In genomic region chr4:47791978-47792377, GRCh38 we compare ENCODE assay signal across 25 cellular contexts. TPM values are rescaled to one million over a fixed set of nuclear protein-coding genes. Genes with fewer than 3 reads are reported as not detected.
DNase-seq lines count a peak whose midpoint lies in the region; ATAC-seq lines count a peak whose summit lies in the region.
"Had no signal": no experiment of that assay in that cellular context is flagged by ENCODE, and none has a peak within 500 bp of the region (broad histone marks: within the 10 kb centered on the region; RNA-seq: fewer than 3 reads in every experiment).

No MANE protein-coding gene starts in this region.

- DNase-seq in activated naive CD4-positive, alpha-beta T cell treated with anti-CD3 and anti-CD28 coated beads, Interleukin-2, amount 50 U/mL, for 72 hours (ENCODE audit: low spot score in 2 of 2), result no peak
- peak; percentile 55 for DNase-seq in NOMO-1 treated with DMSO at 0.1 percent for 48 hours (lab: John Stamatoyannopoulos, UW; ENCODE audit: unreplicated experiment)
- peak; percentile 2 for DNase-seq in RPMI8226
- DNase-seq in LoVo (ENCODE audit: low spot score), result no peak
- no peak for DNase-seq in activated T-cell treated with anti-CD3 and anti-CD28 coated beads, Interleukin-2, amount 50 U/mL, for 4 hours
- DNase-seq in NCI-H2107 treated with DMSO at 0.1 percent for 48 hours (lab: John Stamatoyannopoulos, UW; ENCODE audit: unreplicated experiment), result no peak
- DNase-seq: DMS153, DND-41, H7, NCI-H1048, NCI-H1417 treated with DMSO at 0.1 percent for 48 hours, NCI-H1694 treated with DMSO at 0.1 percent for 48 hours, NCI-H2081, NCI-H2171, NCI-H226, NCI-H524, NCI-H748 treated with DMSO at 0.1 percent for 48 hours, PC-3, SHP77, T-helper 17 cell had no signal

- no peak for ATAC-seq in activated naive CD4-positive, alpha-beta T cell treated with anti-CD3 and anti-CD28 coated beads, Interleukin-2, amount 50 U/mL, for 72 hours
- ATAC-seq in GM18520 (IDR thresholded peaks at IDR 0.05; ENCODE audit: unreplicated experiment), result no peak
- no peak for ATAC-seq in activated T-cell treated with anti-CD3 and anti-CD28 coated beads, Interleukin-2, amount 50 U/mL, for 4 hours
- ATAC-seq: PC-3, T-helper 17 cell had no signal

- H3K27ac Mint-ChIP-seq in activated naive CD4-positive, alpha-beta T cell treated with anti-CD3 and anti-CD28 coated beads, Interleukin-2, amount 50 U/mL, for 24 hours, result peak overlapping the region; percentile 20
- H3K27ac Mint-ChIP-seq in activated naive CD4-positive, alpha-beta T cell treated with anti-CD3 and anti-CD28 coated beads, Interleukin-2, amount 50 U/mL, for 72 hours, result no peak overlapping the region
- H3K27ac Mint-ChIP-seq: IgD-negative memory B cell, T-helper 17 cell had no signal

- no peaks in the 10 kb centered on the region for H3K4me1 Mint-ChIP-seq in activated naive CD4-positive, alpha-beta T cell treated with anti-CD3 and anti-CD28 coated beads, Interleukin-2, amount 50 U/mL, for 24 hours
- H3K4me1 Mint-ChIP-seq in activated T-cell treated with anti-CD3 and anti-CD28 coated beads, Interleukin-2, amount 50 U/mL, for 4 hours (ENCODE audit: low read depth), result no peaks in the 10 kb centered on the region
- H3K4me1 Mint-ChIP-seq: T-helper 17 cell had no signal

- H3K4me3 Mint-ChIP-seq in activated naive CD4-positive, alpha-beta T cell treated with anti-CD3 and anti-CD28 coated beads, Interleukin-2, amount 50 U/mL, for 24 hours, result no peak overlapping the region
- H3K4me3 Mint-ChIP-seq in activated T-cell treated with anti-CD3 and anti-CD28 coated beads, Interleukin-2, amount 50 U/mL, for 4 hours, result no peak overlapping the region
- H3K4me3 Mint-ChIP-seq: IgD-negative memory B cell, T-helper 17 cell had no signal

- no peaks in the 10 kb centered on the region for H3K36me3 Mint-ChIP-seq in activated naive CD4-positive, alpha-beta T cell treated with anti-CD3 and anti-CD28 coated beads, Interleukin-2, amount 50 U/mL, for 24 hours
- H3K36me3 Mint-ChIP-seq in activated naive CD4-positive, alpha-beta T cell treated with anti-CD3 and anti-CD28 coated beads, Interleukin-2, amount 50 U/mL, for 72 hours, result no peaks in the 10 kb centered on the region
- H3K36me3 Mint-ChIP-seq in activated T-cell treated with anti-CD3 and anti-CD28 coated beads, Interleukin-2, amount 50 U/mL, for 4 hours (ENCODE audit: insufficient read depth), result no peaks in the 10 kb centered on the region
- H3K36me3 Mint-ChIP-seq: IgD-negative memory B cell had no signal

- peaks cover 1% of the 10 kb centered on the region for H3K27me3 Mint-ChIP-seq in activated naive CD4-positive, alpha-beta T cell treated with anti-CD3 and anti-CD28 coated beads, Interleukin-2, amount 50 U/mL, for 24 hours
- peaks cover 5% of the 10 kb centered on the region for H3K27me3 Mint-ChIP-seq in activated T-cell treated with anti-CD3 and anti-CD28 coated beads, Interleukin-2, amount 50 U/mL, for 4 hours (ENCODE audit: low read depth)
- H3K27me3 Mint-ChIP-seq: IgD-negative memory B cell had no signal

- no peaks in the 10 kb centered on the region for H3K9me3 Mint-ChIP-seq in activated naive CD4-positive, alpha-beta T cell treated with anti-CD3 and anti-CD28 coated beads, Interleukin-2, amount 50 U/mL, for 24 hours
- H3K9me3 Mint-ChIP-seq in activated naive CD4-positive, alpha-beta T cell treated with anti-CD3 and anti-CD28 coated beads, Interleukin-2, amount 50 U/mL, for 72 hours, result no peaks in the 10 kb centered on the region
- H3K9me3 Mint-ChIP-seq in activated T-cell treated with anti-CD3 and anti-CD28 coated beads, Interleukin-2, amount 50 U/mL, for 4 hours, result no peaks in the 10 kb centered on the region

RNA-seq across cellular contexts. Expression of gene CORIN, which starts 45.9 kb away (rescaled TPM):
- under 1 TPM; 0.05 to 0.21 TPM for total RNA-seq in activated naive CD4-positive, alpha-beta T cell treated with anti-CD3 and anti-CD28 coated beads, Interleukin-2, amount 50 U/mL, for 72 hours
- total RNA-seq in activated T-cell treated with anti-CD3 and anti-CD28 coated beads, Interleukin-2, amount 50 U/mL, for 4 hours, result not detected
- total RNA-seq: A172, PC-3, RPMI7951 had no signal

Comparison
In these comparisons a context has a peak if more than half of its experiments do, and no peak if none do; other contexts are left out.
1. DNase-seq: peak in NOMO-1 treated with DMSO at 0.1 percent for 48 hours (single experiment) and RPMI8226 (single experiment); none in activated naive CD4-positive, alpha-beta T cell treated with anti-CD3 and anti-CD28 coated beads, Interleukin-2, amount 50 U/mL, for 72 hours (0 of 2), LoVo (single experiment), activated T-cell treated with anti-CD3 and anti-CD28 coated beads, Interleukin-2, amount 50 U/mL, for 4 hours (single experiment) and NCI-H2107 treated with DMSO at 0.1 percent for 48 hours (single experiment).